Comparison of ENCODE assay signal across 13 cellular contexts in the genomic region with DNA sequence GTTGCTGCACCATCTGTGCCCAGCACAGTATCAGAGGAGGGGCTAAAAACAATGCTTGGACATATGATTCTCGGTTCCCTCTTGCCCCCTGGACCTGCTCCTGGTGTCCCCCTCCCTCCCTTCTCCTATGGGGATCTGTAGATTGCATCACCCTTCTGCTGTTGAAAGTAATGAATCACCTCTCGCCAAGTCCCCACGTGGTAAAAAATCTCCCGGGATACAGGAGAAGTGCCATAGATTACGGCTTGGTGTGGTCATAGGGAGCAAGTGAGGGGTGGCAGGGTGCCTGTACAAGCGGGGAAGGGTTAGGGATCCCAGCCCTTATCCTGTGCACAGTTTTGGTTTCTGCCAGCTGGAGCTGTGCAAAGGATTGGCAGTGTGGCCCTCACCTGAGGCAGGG. TPM values are rescaled to one million over a fixed set of nuclear protein-coding genes. Genes with fewer than 3 reads are reported as not detected.
DNase-seq lines count a peak whose midpoint lies in the region; ATAC-seq and TF ChIP-seq lines count a peak whose summit lies in the region.
"Had no signal": no experiment of that assay in that cellular context is flagged by ENCODE, and none has a peak within 500 bp of the region (broad histone marks: within the 10 kb centered on the region; RNA-seq: fewer than 3 reads in every experiment).

No MANE protein-coding gene starts in this region.

- peak overlapping the region in 1 of 2 experiments; percentile 46 for H3K18ac ChIP-seq in mesenchymal stem cell (ENCODE audit: low read depth in 1 of 2, low read length in 2 of 2)

- H3K27me3 ChIP-seq in GM23248 (replicated peaks; ENCODE audit: insufficient read depth) (no peaks in the 10 kb centered on the region), esophagus squamous epithelium (no peaks in the 10 kb centered on the region), mesenchymal stem cell (ENCODE audit: control insufficient read depth in 1 of 2, insufficient read depth in 1 of 2, low read length in 2 of 2) (no peaks in the 10 kb centered on the region)

- intact Hi-C loops in esophagus squamous epithelium (cut with DNase I) = no loop called here

- H3K14ac ChIP-seq in mesenchymal stem cell (ENCODE audit: low read length in 2 of 2) = no peak overlapping the region

- peak overlapping the region in 1 of 2 experiments; percentile 10 for H2BK12ac ChIP-seq in mesenchymal stem cell (ENCODE audit: low read length in 2 of 2)

- 52 to 55% methylated on average over 6 of the region's 6 CpGs for WGBS in GM23248 (ENCODE audit: low coverage in 1 of 2, low lambda C conversion rate in 2 of 2, missing lambda C conversion rate in 2 of 2), 2 experiments
- WGBS in esophagus squamous epithelium, 2 donors = 33 to 42% methylated on average over 4 to 6 of the region's 6 CpGs
- 41% methylated on average over 5 of the region's 6 CpGs for WGBS in mesenchymal stem cell

- ATAC-seq in GM21390 (IDR thresholded peaks at IDR 0.05; ENCODE audit: unreplicated experiment) (no peak), GM21423 (IDR thresholded peaks at IDR 0.05; ENCODE audit: unreplicated experiment) (no peak)

- TF ChIP-seq CTCF in esophagus squamous epithelium (IDR thresholded peaks at IDR 0.05) = no peak

- no peak overlapping the region for H2AFZ ChIP-seq in GM23248
- no peak overlapping the region for H2AFZ ChIP-seq in mesenchymal stem cell (ENCODE audit: low read depth, low read length)

- H2BK15ac ChIP-seq in mesenchymal stem cell (ENCODE audit: low read depth, poor library complexity, severe bottlenecking) = no peak overlapping the region

- H3F3A ChIP-seq in GM23248 (ENCODE audit: insufficient read depth) = peaks cover 52% of the 10 kb centered on the region

- peak overlapping the region; percentile 19 for H4K8ac ChIP-seq in mesenchymal stem cell (ENCODE audit: low read length)

- H2BK5ac ChIP-seq in mesenchymal stem cell (ENCODE audit: low read depth, low read length, poor library complexity, severe bottlenecking) = no peak overlapping the region

- no peak overlapping the region for H4K91ac ChIP-seq in mesenchymal stem cell (ENCODE audit: low read length)

- no peak for TF ChIP-seq POLR2A in esophagus squamous epithelium (IDR thresholded peaks at IDR 0.05)

- H3K4me3 ChIP-seq in GM23248 = no peak overlapping the region
- H3K4me3 ChIP-seq in esophagus squamous epithelium = no peak overlapping the region
- H3K4me3 ChIP-seq in mesenchymal stem cell (ENCODE audit: insufficient read depth in 1 of 2, low read depth in 1 of 2, low read length in 2 of 2) = no peak overlapping the region
- H3K4me3 ChIP-seq: HAP-1 had no signal

- H3K79me2 ChIP-seq in GM23248 (ENCODE audit: insufficient read depth) = no peaks in the 10 kb centered on the region

- in situ Hi-C loops in GM23248 (cut with MboI) = no loop called here

- no peak overlapping the region for H3K9ac ChIP-seq in GM23248
- no peak overlapping the region for H3K9ac ChIP-seq in mesenchymal stem cell (ENCODE audit: low read length)

- no peak overlapping the region for H3K27ac ChIP-seq in GM23248
- peak overlapping the region; percentile 57 to 82 (median 71) for H3K27ac ChIP-seq in esophagus squamous epithelium
- no peak overlapping the region for H3K27ac ChIP-seq in mesenchymal stem cell (ENCODE audit: low read length, poor library complexity, severe bottlenecking)

- H3K4me2 ChIP-seq in GM23248 (ENCODE audit: unreplicated experiment) = no peak overlapping the region
- no peak overlapping the region for H3K4me2 ChIP-seq in mesenchymal stem cell (ENCODE audit: low read length, poor library complexity, severe bottlenecking)

- peak overlapping the region; percentile 97 for H2AK5ac ChIP-seq in mesenchymal stem cell (ENCODE audit: low read length, severe bottlenecking)

- no peak overlapping the region for H2BK120ac ChIP-seq in mesenchymal stem cell (ENCODE audit: low read depth, low read length)

- DNase-seq in GM23248 (peak; percentile 78), RPMI7951 (ENCODE audit: low read depth) (peak; percentile 63), esophagus squamous epithelium (lab: John Stamatoyannopoulos, UW) (no peak), mesenchymal stem cell (peak; percentile 65), mucosa of gallbladder (ENCODE audit: low spot score) (no peak), NCI-H2081 treated with DMSO at 0.1 percent for 48 hours (lab: John Stamatoyannopoulos, UW) (no peak)
- DNase-seq: cerebellar nuclear complex, MM.1S, SHP77 treated with DMSO at 0.1 percent for 48 hours had no signal

- H3K9me3 ChIP-seq in GM23248 (ENCODE audit: low read depth) = no peaks in the 10 kb centered on the region
- no peaks in the 10 kb centered on the region for H3K9me3 ChIP-seq in esophagus squamous epithelium
- H3K9me3 ChIP-seq in mesenchymal stem cell (ENCODE audit: control insufficient read depth, low read length) = no peaks in the 10 kb centered on the region
- H3K9me3 ChIP-seq: HAP-1 had no signal

- H4K20me1 ChIP-seq in GM23248 (ENCODE audit: insufficient read depth) = no peaks in the 10 kb centered on the region

- no peaks in the 10 kb centered on the region for H3K9me2 ChIP-seq in GM23248 (ENCODE audit: insufficient read depth)

- H3K36me3 ChIP-seq in GM23248 (ENCODE audit: low read depth) = no peaks in the 10 kb centered on the region
- H3K36me3 ChIP-seq in esophagus squamous epithelium = no peaks in the 10 kb centered on the region
- no peaks in the 10 kb centered on the region for H3K36me3 ChIP-seq in mesenchymal stem cell (ENCODE audit: control insufficient read depth in 1 of 2, insufficient read depth in 2 of 2, low read depth in 1 of 2, low read length in 2 of 2)
- H3K36me3 ChIP-seq: HAP-1 had no signal

- H3K79me1 ChIP-seq in mesenchymal stem cell (replicated peaks; ENCODE audit: low read length, poor library complexity, severe bottlenecking) = no peaks in the 10 kb centered on the region

- H3K23ac ChIP-seq in mesenchymal stem cell (ENCODE audit: low read length in 2 of 2) = no peak overlapping the region

- H3K4me1 ChIP-seq in GM23248 (ENCODE audit: insufficient read depth) (peaks cover 64% of the 10 kb centered on the region), esophagus squamous epithelium (peaks cover 35 to 97% (median 58%) of the 10 kb centered on the region in 3 donors), mesenchymal stem cell (ENCODE audit: control insufficient read depth, insufficient read depth, low read depth, low read length) (peaks cover 51% of the 10 kb centered on the region)

- no peak overlapping the region for H3K4ac ChIP-seq in mesenchymal stem cell (ENCODE audit: low read depth in 1 of 2, low read length in 2 of 2)

RNA-seq across cellular contexts. Expression of a gene that starts 37.7 kb away (rescaled TPM):
- 336 and 347 TPM in 2 replicates for total RNA-seq in GM23248 (2014; rRNA removed; shearing (Covaris generic))
- 156 TPM in 2 replicates for polyA plus RNA-seq in GM23248 (2016; fragmentation: Nextera tagmentation; extraction: Ambion mirVana)
- 13.1 and 15.1 TPM in 2 replicates for total RNA-seq in RPMI7951 (2014; rRNA removed; shearing (Covaris generic))
- total RNA-seq in esophagus squamous epithelium (10 to 100 TPM; 54.5 to 99.0 (median 59.1) TPM), mucosa of gallbladder (129 TPM)
- 16.1 TPM for polyA plus RNA-seq in mesenchymal stem cell (2013, experiment 1 of 2)
- polyA plus RNA-seq in mesenchymal stem cell (2013, experiment 2 of 2) = 15.4 TPM
- polyA plus RNA-seq: CD14-positive monocyte had no signal

Comparison
In these comparisons a context has a peak if more than half of its experiments do, and no peak if none do; other contexts are left out.
1. DNase-seq: peak in GM23248 (single experiment), RPMI7951 (single experiment) and mesenchymal stem cell (single experiment); none in esophagus squamous epithelium (single experiment), mucosa of gallbladder (single experiment) and NCI-H2081 treated with DMSO at 0.1 percent for 48 hours (single experiment).
2. H3K27ac ChIP-seq: peak in esophagus squamous epithelium (4 of 4); none in GM23248 (single experiment) and mesenchymal stem cell (single experiment).